8 cellular contexts compared by ENCODE assay signal in the genomic region with DNA sequence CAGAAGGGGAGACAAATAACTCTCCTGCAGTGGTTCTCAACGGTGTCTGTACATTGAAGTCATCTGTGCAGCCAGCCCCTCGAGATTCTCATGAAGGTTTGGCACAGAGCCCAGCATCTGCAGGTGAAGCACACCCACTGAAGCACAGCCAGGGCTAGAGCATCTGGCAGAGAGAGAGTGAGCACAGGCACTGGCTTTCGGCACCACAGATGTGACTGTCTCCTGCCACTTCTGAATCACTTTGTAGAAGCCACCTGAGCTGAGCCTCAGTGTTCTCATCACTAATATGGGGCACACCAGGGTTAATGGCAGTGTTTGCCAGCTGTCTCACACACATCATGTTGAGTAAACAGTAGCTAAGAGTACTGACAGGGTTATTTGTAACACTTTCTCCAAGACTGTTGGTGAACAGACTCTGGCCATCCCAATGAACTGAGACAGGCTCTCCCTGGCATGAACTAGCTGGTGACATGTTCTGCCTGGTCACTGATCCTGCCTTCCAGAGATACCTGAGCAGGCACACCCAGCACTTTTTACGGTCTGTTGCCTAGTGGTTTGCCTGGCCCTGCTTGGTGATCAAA. TPM values are rescaled to one million over a fixed set of nuclear protein-coding genes. Genes with fewer than 3 reads are reported as not detected.
A peak's percentile ranks its signal among the peaks of the same experiment; 100 is the strongest.
DNase-seq lines count a peak whose midpoint lies in the region; ATAC-seq, FAIRE-seq and TF ChIP-seq lines count a peak whose summit lies in the region.
"Had no signal": no experiment of that assay in that cellular context is flagged by ENCODE, and none has a peak within 500 bp of the region (broad histone marks: within the 10 kb centered on the region; RNA-seq: fewer than 3 reads in every experiment).

No MANE protein-coding gene starts in this region.

- no peak for TF ChIP-seq EP300 in stomach (IDR thresholded peaks at IDR 0.05)

- FAIRE-seq in H54 (lab: Jason Lieb, UNC), result no peak

- TF ChIP-seq POLR2A in stomach (IDR thresholded peaks at IDR 0.05) (no peak), H54 (IDR thresholded peaks at IDR 0.05; ENCODE audit: low read depth, low read length) (no peak)

- peak overlapping the region; percentile 36 for H3K27ac ChIP-seq in RWPE1
- peak overlapping the region; percentile 38 to 94 (median 84) for H3K27ac ChIP-seq in stomach

- peak; percentile 54 for ATAC-seq in HG03095 (IDR thresholded peaks at IDR 0.05; ENCODE audit: unreplicated experiment)
- ATAC-seq in esophagus mucosa, result peak; percentile 50

- peaks cover 19 to 31% (median 20%) of the 10 kb centered on the region in 4 donors for H3K36me3 ChIP-seq in stomach
- H3K36me3 ChIP-seq in HAP-1 (replicated peaks), result peaks cover 31% of the 10 kb centered on the region

- in situ Hi-C loops in GM13977 (cut with MboI; ENCODE audit: low pct_unique_long_range_greater_than_20kb, low sequenced_read_pairs, unreplicated experiment), result no loop called here
- in situ Hi-C loops in HAP-1 (cut with MboI; ENCODE audit: low sequenced_read_pairs), result no loop called here

- CTCF ChIA-PET in RWPE1 (lab: Yijun Ruan, JAX), result interaction anchor here (0.5 kb wide), 1 partner anchor 189 kb away, joined by 3 read pairs; no protein-coding TSS in a partner anchor

- DNase-seq in GM13977 (ENCODE audit: low spot score) (peak; percentile 68), RWPE1 (ENCODE audit: low spot score) (no peak), stomach (no peak), HAP-1 (ENCODE audit: low spot score in 2 of 2) (no peak), H54 (ENCODE audit: insufficient read length, low spot score) (no peak)

- H3K4me3 ChIP-seq in stomach, result no peak overlapping the region
- H3K4me3 ChIP-seq in HAP-1, result no peak overlapping the region

- intact Hi-C loops in stomach (cut with DNase I; ENCODE audit: low total_unique reads), result no loop called here

- H3K9me3 ChIP-seq in stomach (no peaks in the 10 kb centered on the region), HAP-1 (no peaks in the 10 kb centered on the region)

- WGBS in stomach, 5 donors, result 18 to 36% (median 23%) methylated on average over 4 of the region's 4 CpGs

- POLR2A ChIA-PET in RWPE1 (lab: Yijun Ruan, JAX; ENCODE audit: low non-redundant PET), result no interaction called here

- H3K27me3 ChIP-seq in stomach (no peaks in the 10 kb centered on the region), HAP-1 (ENCODE audit: low read depth) (no peaks in the 10 kb centered on the region)

- TF ChIP-seq CTCF in GM13977 (IDR thresholded peaks at IDR 0.05; ENCODE audit: extremely low read depth, insufficient read depth, missing control alignments) (no peak), RWPE1 (conservative IDR thresholded peaks at IDR 0.05; ENCODE audit: low read depth) (no peak), stomach (IDR thresholded peaks at IDR 0.05) (no peak)

- H3K4me1 ChIP-seq in stomach (peaks cover 82 to 93% (median 86%) of the 10 kb centered on the region in 4 donors), HAP-1 (no peaks in the 10 kb centered on the region)

RNA-seq across cellular contexts. Expression of a gene that starts 10.9 kb away (rescaled TPM):
- total RNA-seq in esophagus mucosa, result not detected
- total RNA-seq in stomach, result not detected
- polyA plus RNA-seq in stomach, result under 1 TPM; 0.25 to 0.61 (median 0.35) TPM
- total RNA-seq: SK-MEL-5 had no signal

RNA-seq across cellular contexts. Expression of a gene that starts 12.4 kb away (rescaled TPM):
- total RNA-seq in esophagus mucosa, result 20.8 TPM
- total RNA-seq in stomach, result 100 to 1,000 TPM in 1 of 5 donors, 10 to 100 TPM in 4; 10.1 to 114 (median 74.7) TPM
- 10 to 100 TPM; 25.0 to 90.2 (median 29.3) TPM for polyA plus RNA-seq in stomach

RNA-seq across cellular contexts. Expression of a gene that starts 21.0 kb away (rescaled TPM):
- total RNA-seq in esophagus mucosa, result 6.3 TPM
- total RNA-seq in stomach, result 10 to 100 TPM in 2 of 5 donors, 1 to 10 TPM in 3; 3.2 to 21.9 (median 9.8) TPM
- 10 to 100 TPM; 15.1 to 23.4 (median 20.3) TPM for polyA plus RNA-seq in stomach

RNA-seq across cellular contexts. Expression of a gene that starts 21.2 kb away (rescaled TPM):
- total RNA-seq in esophagus mucosa (63.8 TPM), stomach (100 to 1,000 TPM in 1 of 5 donors, 10 to 100 TPM in 4; 26.8 to 105 (median 69.2) TPM)
- 100 to 1,000 TPM in 2 of 3 donors, 10 to 100 TPM in 1; 67.0 to 225 (median 170) TPM for polyA plus RNA-seq in stomach

RNA-seq across cellular contexts. Expression of a gene that starts 35.3 kb away (rescaled TPM):
- total RNA-seq in esophagus mucosa (0.44 TPM), stomach (under 1 TPM in 1 of 5 donors, not detected in 4; 0.87 TPM)
- polyA plus RNA-seq in stomach, result 1 to 10 TPM in 1 of 3 donors, under 1 TPM in 2; 0.31 to 1.4 (median 0.53) TPM
